Comparison of ENCODE assay signal across 21 cellular contexts in the genomic region with DNA sequence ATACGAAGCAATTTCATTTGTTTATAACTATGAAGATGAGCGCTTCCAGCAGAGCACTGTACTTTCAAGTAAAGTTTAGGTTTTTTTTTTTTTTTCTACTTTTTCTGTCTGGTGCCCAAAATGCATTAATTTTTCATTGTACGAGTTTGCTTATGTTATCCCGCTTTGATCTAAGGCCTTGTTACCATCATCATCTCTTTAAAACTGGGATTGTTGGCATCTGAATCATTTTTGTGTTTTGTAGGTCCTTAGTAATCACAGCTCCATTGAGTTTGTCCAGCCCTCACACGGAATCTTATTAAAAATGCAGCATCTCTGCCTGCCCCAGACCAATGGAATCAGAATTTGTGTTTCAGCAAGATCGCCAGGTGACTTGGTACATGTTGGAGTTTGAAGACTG. TPM values are rescaled to one million over a fixed set of nuclear protein-coding genes. Genes with fewer than 3 reads are reported as not detected.
DNase-seq lines count a peak whose midpoint lies in the region; ATAC-seq and TF ChIP-seq lines count a peak whose summit lies in the region.
"Had no signal": no experiment of that assay in that cellular context is flagged by ENCODE, and none has a peak within 500 bp of the region (broad histone marks: within the 10 kb centered on the region; RNA-seq: fewer than 3 reads in every experiment).

No MANE protein-coding gene starts in this region.

- no peak for ATAC-seq in WTC11
- ATAC-seq in GM21381 (IDR thresholded peaks at IDR 0.05; ENCODE audit: unreplicated experiment): no peak
- ATAC-seq: CD8-positive, alpha-beta T cell; GM23338 had no signal

- peaks cover 100% of the 10 kb centered on the region for H3K79me2 ChIP-seq in neural progenitor cell (ENCODE audit: low read depth)

- H3K4me2 ChIP-seq in neural progenitor cell: no peak overlapping the region
- H3K4me2 ChIP-seq: BLaER1, GM23338 had no signal

- H3K27me3 Mint-ChIP-seq in HFFc6 (ENCODE audit: insufficient read depth) (peaks cover 2% of the 10 kb centered on the region; the same call in 1 of the 2 replicates), WTC11 (ENCODE audit: low read depth) (no peaks in the 10 kb centered on the region), neural progenitor cell (ENCODE audit: insufficient read depth, low read depth) (peaks cover 15% of the 10 kb centered on the region)
- H3K27me3 Mint-ChIP-seq: B cell had no signal

- H3K27ac ChIP-seq in muscle layer of colon (ENCODE audit: low read depth, low read length): peak overlapping the region; percentile 28
- H3K27ac ChIP-seq in rectal smooth muscle tissue (ENCODE audit: low read depth, low read length): peak overlapping the region; percentile 37
- H3K27ac ChIP-seq in neural progenitor cell: no peak overlapping the region
- H3K27ac ChIP-seq: 22Rv1, BLaER1, C4-2B had no signal

- H3K27ac Mint-ChIP-seq in HFFc6: peak overlapping the region; percentile 77
- H3K27ac Mint-ChIP-seq in WTC11: peak overlapping the region; percentile 40; the same call in 1 of the 2 replicates
- H3K27ac Mint-ChIP-seq in neural progenitor cell: no peak overlapping the region
- H3K27ac Mint-ChIP-seq: B cell; CD4-positive, CD25-positive, alpha-beta regulatory T cell; CD8-positive, alpha-beta T cell; GM23338 had no signal

- H3K27me3 ChIP-seq in muscle layer of colon (ENCODE audit: control insufficient read depth in 1 of 2, insufficient read depth in 2 of 2, low read length in 2 of 2): no peaks in the 10 kb centered on the region
- no peaks in the 10 kb centered on the region for H3K27me3 ChIP-seq in rectal smooth muscle tissue (ENCODE audit: control insufficient read depth, insufficient read depth, low read length)
- H3K27me3 ChIP-seq in neural progenitor cell: no peaks in the 10 kb centered on the region
- H3K27me3 ChIP-seq: BLaER1 had no signal

- peaks cover 82% of the 10 kb centered on the region for H4K20me1 ChIP-seq in neural progenitor cell (ENCODE audit: low read depth)

- H3K4me3 ChIP-seq in muscle layer of colon (ENCODE audit: low read depth in 1 of 2, low read length in 2 of 2) (no peak overlapping the region), rectal smooth muscle tissue (ENCODE audit: low read length) (no peak overlapping the region), neural progenitor cell (no peak overlapping the region)
- H3K4me3 ChIP-seq: BLaER1, GM23338, HAP-1 had no signal

- no peaks in the 10 kb centered on the region for H3K36me3 ChIP-seq in muscle layer of colon (ENCODE audit: insufficient read depth, low read length)
- no peaks in the 10 kb centered on the region for H3K36me3 ChIP-seq in rectal smooth muscle tissue (ENCODE audit: control insufficient read depth, insufficient read depth, low read length)
- H3K36me3 ChIP-seq in neural progenitor cell: no peaks in the 10 kb centered on the region
- H3K36me3 ChIP-seq: HAP-1 had no signal

- peaks cover 2% of the 10 kb centered on the region; the same call in 1 of the 2 replicates for H3K9me3 Mint-ChIP-seq in HFFc6
- peaks cover under 1% of the 10 kb centered on the region; the same call in 1 of the 2 replicates for H3K9me3 Mint-ChIP-seq in WTC11
- no peaks in the 10 kb centered on the region for H3K9me3 Mint-ChIP-seq in neural progenitor cell
- H3K9me3 Mint-ChIP-seq: CD8-positive, alpha-beta T cell; GM23338 had no signal

- POLR2A ChIA-PET in WTC11 (lab: Charles Lee): interaction anchor here (0.6 kb wide), 1 partner anchor 361 kb away, joined by 4 read pairs; no protein-coding TSS in a partner anchor

- DNase-seq in HFFc6 (peak; percentile 46), WTC11 (ENCODE audit: low spot score) (no peak), neural progenitor cell (ENCODE audit: low spot score) (no peak), NCI-H69 (lab: John Stamatoyannopoulos, UW) (no peak), GM10266 (ENCODE audit: extremely low spot score) (no peak)
- DNase-seq: Caco-2; CD4-positive, CD25-positive, alpha-beta regulatory T cell; CD8-positive, alpha-beta T cell; DMS 273 treated with DMSO at 0.1 percent for 48 hours; DMS79; EL; GDM1 had no signal

- H3K4me1 Mint-ChIP-seq in HFFc6 (ENCODE audit: low read depth): peaks cover 33% of the 10 kb centered on the region
- H3K4me1 Mint-ChIP-seq in WTC11: peaks cover 61% of the 10 kb centered on the region
- H3K4me1 Mint-ChIP-seq in neural progenitor cell: peaks cover 8% of the 10 kb centered on the region
- H3K4me1 Mint-ChIP-seq: B cell; CD4-positive, CD25-positive, alpha-beta regulatory T cell had no signal

- TF ChIP-seq CTCF in HFFc6 (IDR thresholded peaks at IDR 0.05) (no peak), WTC11 (IDR thresholded peaks at IDR 0.05) (no peak), neural progenitor cell (IDR thresholded peaks at IDR 0.05) (no peak), GM10266 (IDR thresholded peaks at IDR 0.05; ENCODE audit: control insufficient read depth, insufficient read depth, low read depth, missing control alignments) (no peak)

- H3K4me1 ChIP-seq in muscle layer of colon (ENCODE audit: insufficient read depth, low read length) (peaks cover 26% of the 10 kb centered on the region), rectal smooth muscle tissue (ENCODE audit: control insufficient read depth, insufficient read depth, low read length) (peaks cover 4% of the 10 kb centered on the region), neural progenitor cell (peaks cover 17% of the 10 kb centered on the region)
- H3K4me1 ChIP-seq: BLaER1, HAP-1 had no signal

- peak overlapping the region; percentile 62 for H3K4me3 Mint-ChIP-seq in HFFc6
- H3K4me3 Mint-ChIP-seq in WTC11: no peak overlapping the region
- H3K4me3 Mint-ChIP-seq in neural progenitor cell: no peak overlapping the region
- H3K4me3 Mint-ChIP-seq: B cell; CD4-positive, CD25-positive, alpha-beta regulatory T cell; CD8-positive, alpha-beta T cell; GM23338 had no signal

- H3K9ac ChIP-seq in muscle layer of colon (ENCODE audit: low read length) (no peak overlapping the region), rectal smooth muscle tissue (ENCODE audit: low read length) (no peak overlapping the region), neural progenitor cell (no peak overlapping the region)
- H3K9ac ChIP-seq: BLaER1 had no signal

- H3K36me3 Mint-ChIP-seq in HFFc6 (ENCODE audit: low read depth) (peaks cover 14% of the 10 kb centered on the region), WTC11 (peaks cover 13% of the 10 kb centered on the region), neural progenitor cell (peaks cover 10% of the 10 kb centered on the region)
- H3K36me3 Mint-ChIP-seq: CD4-positive, CD25-positive, alpha-beta regulatory T cell; CD8-positive, alpha-beta T cell had no signal

- H3F3A ChIP-seq in neural progenitor cell (ENCODE audit: low read depth): peaks cover 8% of the 10 kb centered on the region

- no peak overlapping the region for H2AFZ ChIP-seq in neural progenitor cell (replicated peaks)
- H2AFZ ChIP-seq: GM23338 had no signal

- no peaks in the 10 kb centered on the region for H3K9me3 ChIP-seq in muscle layer of colon (ENCODE audit: low read length)
- no peaks in the 10 kb centered on the region for H3K9me3 ChIP-seq in neural progenitor cell (ENCODE audit: low read depth)
- H3K9me3 ChIP-seq: BLaER1, Caco-2, HAP-1 had no signal

- CTCF ChIA-PET in WTC11 (lab: Charles Lee): interaction anchor here (1.0 kb wide), 1 partner anchor 11 kb away, joined by 3 read pairs; no protein-coding TSS in a partner anchor

TF ChIP-seq in WTC11, 78 proteins besides CTCF, POLR2A, EP300 and RAD21:
- no peak for TF ChIP-seq CREM (CRISPR knock-in tag; IDR thresholded peaks at IDR 0.05)
- TF ChIP-seq, protein P1, sequence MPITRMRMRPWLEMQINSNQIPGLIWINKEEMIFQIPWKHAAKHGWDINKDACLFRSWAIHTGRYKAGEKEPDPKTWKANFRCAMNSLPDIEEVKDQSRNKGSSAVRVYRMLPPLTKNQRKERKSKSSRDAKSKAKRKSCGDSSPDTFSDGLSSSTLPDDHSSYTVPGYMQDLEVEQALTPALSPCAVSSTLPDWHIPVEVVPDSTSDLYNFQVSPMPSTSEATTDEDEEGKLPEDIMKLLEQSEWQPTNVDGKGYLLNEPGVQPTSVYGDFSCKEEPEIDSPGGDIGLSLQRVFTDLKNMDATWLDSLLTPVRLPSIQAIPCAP (CRISPR knock-in tag; IDR thresholded peaks at IDR 0.05): no peak
- TF ChIP-seq ZNF219 (CRISPR knock-in tag; IDR thresholded peaks at IDR 0.05; ENCODE audit: borderline replicate concordance): no peak
- TF ChIP-seq, protein P2, sequence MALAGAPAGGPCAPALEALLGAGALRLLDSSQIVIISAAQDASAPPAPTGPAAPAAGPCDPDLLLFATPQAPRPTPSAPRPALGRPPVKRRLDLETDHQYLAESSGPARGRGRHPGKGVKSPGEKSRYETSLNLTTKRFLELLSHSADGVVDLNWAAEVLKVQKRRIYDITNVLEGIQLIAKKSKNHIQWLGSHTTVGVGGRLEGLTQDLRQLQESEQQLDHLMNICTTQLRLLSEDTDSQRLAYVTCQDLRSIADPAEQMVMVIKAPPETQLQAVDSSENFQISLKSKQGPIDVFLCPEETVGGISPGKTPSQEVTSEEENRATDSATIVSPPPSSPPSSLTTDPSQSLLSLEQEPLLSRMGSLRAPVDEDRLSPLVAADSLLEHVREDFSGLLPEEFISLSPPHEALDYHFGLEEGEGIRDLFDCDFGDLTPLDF (CRISPR knock-in tag; IDR thresholded peaks at IDR 0.05): no peak
- TF ChIP-seq PRRX2 (CRISPR knock-in tag; IDR thresholded peaks at IDR 0.05): no peak

RNA-seq across cellular contexts. Expression of a gene that starts 23.1 kb away (rescaled TPM):
- 10 to 100 TPM; 29.4 to 34.7 (median 32.7) TPM for total RNA-seq in HFFc6 (2021; fragmentation: NEBNext Ultra II Directional; extraction: Animal tissue kit (Norgen Biotek cat#: 25700))
- 106 to 121 TPM (median 119 TPM) in 3 replicates for total RNA-seq in WTC11 (2021)
- 65.1 and 65.3 TPM in 2 replicates for total RNA-seq in neural progenitor cell (ENCODE audit: low replicate concordance)
- total RNA-seq: CD4-positive, CD25-positive, alpha-beta regulatory T cell; CD8-positive, alpha-beta T cell had no signal
